ENCODE assay signal across 1 cellular context in genomic region chrX:71106427-71106826, GRCh38.
TF ChIP-seq lines count a peak whose summit lies in the region.

CXorf65 (minus strand) TSS chrX:71106740; CDS start chrX:71106556, 184 bp downstream.

TF ChIP-seq in K562, 482 proteins besides CTCF, POLR2A, EP300 and RAD21 (continued from another document and continues in another):
- TF ChIP-seq EHMT2 (IDR thresholded peaks at IDR 0.05) (0 out of 2 replicates have a peak, but pooled peaks have one; percentile 21), ZNF146 (CRISPR knock-in tag; IDR thresholded peaks at IDR 0.05; ENCODE audit: unreplicated experiment) (no peak), GTF2B (IDR thresholded peaks at IDR 0.05; ENCODE audit: extremely low read depth, insufficient read length) (no peak), TARDBP (IDR thresholded peaks at IDR 0.05) (no peak), REST (CRISPR knock-in tag; IDR thresholded peaks at IDR 0.05; ENCODE audit: low read depth) (no peak), FOXP1 (CRISPR knock-in tag; IDR thresholded peaks at IDR 0.05) (no peak), E2F6 (IDR thresholded peaks at IDR 0.05; ENCODE audit: borderline replicate concordance in 1 of 2, extremely low read depth in 1 of 2, insufficient read depth in 1 of 2, insufficient read length in 1 of 2, low read depth in 1 of 2, low read length in 1 of 2, poor library complexity in 1 of 2, severe bottlenecking in 1 of 2) (no peak), SIX5 (IDR thresholded peaks at IDR 0.05; ENCODE audit: borderline replicate concordance in 1 of 2, insufficient read depth in 1 of 2, low read depth in 1 of 2, low read length in 2 of 2) (no peak), ATF3 (IDR thresholded peaks at IDR 0.05) (peak; percentile 84), ATF3 (CRISPR knock-in tag; conservative IDR thresholded peaks at IDR 0.05) (no peak), JUND (IDR thresholded peaks at IDR 0.05; ENCODE audit: borderline replicate concordance, low read depth, low read length) (peak; percentile 75; the same call in 1 of the 2 replicates), JUND (tag; IDR thresholded peaks at IDR 0.05; ENCODE audit: borderline replicate concordance, low read depth, low read length) (peak; percentile 31; the same call in 1 of the 3 replicates), C11orf30 (IDR thresholded peaks at IDR 0.05; ENCODE audit: low read depth) (no peak), ARID1B (IDR thresholded peaks at IDR 0.05) (0 out of 2 replicates have a peak, but pooled peaks have one; percentile 12), E4F1 (CRISPR knock-in tag; IDR thresholded peaks at IDR 0.05; ENCODE audit: borderline replicate concordance) (no peak), MED1 (CRISPR knock-in tag; IDR thresholded peaks at IDR 0.05; ENCODE audit: borderline replicate concordance) (no peak), ZBTB40 (IDR thresholded peaks at IDR 0.05) (no peak), ZBTB40 (CRISPR knock-in tag; IDR thresholded peaks at IDR 0.05) (no peak), ZNF436 (CRISPR knock-in tag; IDR thresholded peaks at IDR 0.05) (no peak), PRDM10 (IDR thresholded peaks at IDR 0.05; ENCODE audit: partially characterized antibody) (peak; percentile 1), NR0B1 (IDR thresholded peaks at IDR 0.05; ENCODE audit: partially characterized antibody) (no peak), ZSCAN29 (IDR thresholded peaks at IDR 0.05) (no peak), DPF2 (IDR thresholded peaks at IDR 0.05) (0 out of 2 replicates have a peak, but pooled peaks have one; percentile 25), FOSL1 (tag; conservative IDR thresholded peaks at IDR 0.05) (peak; percentile 51), DIDO1 (tag; IDR thresholded peaks at IDR 0.05; ENCODE audit: low read depth) (no peak), NFYB (IDR thresholded peaks at IDR 0.05; ENCODE audit: extremely low read depth, insufficient read length) (peak; percentile 31)
